19 cellular contexts compared by ENCODE assay signal in the genomic region with DNA sequence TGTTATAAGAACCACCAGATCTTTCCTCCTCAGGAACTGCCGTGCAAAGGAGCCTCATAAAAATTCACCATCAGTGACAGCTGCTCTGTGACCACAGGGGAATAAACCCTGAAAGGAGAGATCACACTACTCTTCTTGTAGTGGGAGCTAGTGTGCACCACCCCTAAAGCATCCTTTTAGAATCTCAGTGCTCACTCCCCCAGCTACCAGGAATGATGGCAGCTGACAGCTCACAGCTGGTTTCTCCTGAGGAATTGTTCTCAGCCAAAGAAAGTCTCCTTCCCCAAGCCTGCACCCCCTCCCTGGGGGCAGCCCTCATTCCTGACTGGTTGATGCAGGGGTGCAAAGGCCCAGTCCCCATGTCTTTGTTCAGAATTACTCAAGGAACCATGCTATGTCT. TPM values are rescaled to one million over a fixed set of nuclear protein-coding genes. Genes with fewer than 3 reads are reported as not detected.
DNase-seq lines count a peak whose midpoint lies in the region; ATAC-seq and TF ChIP-seq lines count a peak whose summit lies in the region.
"Had no signal": no experiment of that assay in that cellular context is flagged by ENCODE, and none has a peak within 500 bp of the region (broad histone marks: within the 10 kb centered on the region; RNA-seq: fewer than 3 reads in every experiment).

No MANE protein-coding gene starts in this region.

- H3K27me3 ChIP-seq in BLaER1 (no peaks in the 10 kb centered on the region), upper lobe of right lung (no peaks in the 10 kb centered on the region)

- H3K9ac ChIP-seq in BLaER1 = no peak overlapping the region

- H3K27ac ChIP-seq in BLaER1 = no peak overlapping the region
- H3K27ac ChIP-seq in upper lobe of right lung = no peak overlapping the region
- H3K27ac ChIP-seq: C4-2B had no signal

- H3K27me3 Mint-ChIP-seq in glutamatergic neuron (ENCODE audit: unreplicated experiment) = peaks cover 3% of the 10 kb centered on the region
- peaks cover 34% of the 10 kb centered on the region for H3K27me3 Mint-ChIP-seq in progenitor cell of endocrine pancreas
- peaks cover 9% of the 10 kb centered on the region for H3K27me3 Mint-ChIP-seq in mesothelial cell of epicardium (ENCODE audit: low read depth)
- H3K27me3 Mint-ChIP-seq: CD4-positive, CD25-positive, alpha-beta regulatory T cell had no signal

- peaks cover 3% of the 10 kb centered on the region for H3K36me3 Mint-ChIP-seq in glutamatergic neuron (ENCODE audit: unreplicated experiment)
- H3K36me3 Mint-ChIP-seq in progenitor cell of endocrine pancreas (ENCODE audit: insufficient read depth) = peaks cover 2% of the 10 kb centered on the region
- no peaks in the 10 kb centered on the region for H3K36me3 Mint-ChIP-seq in mesothelial cell of epicardium
- H3K36me3 Mint-ChIP-seq: CD4-positive, CD25-positive, alpha-beta regulatory T cell; CD8-positive, alpha-beta T cell had no signal

- H3K4me3 ChIP-seq in BLaER1 (no peak overlapping the region), NB4 (ENCODE audit: low read depth, low read length) (no peak overlapping the region), upper lobe of right lung (no peak overlapping the region)
- H3K4me3 ChIP-seq: GM12878, GM23338 had no signal

- H3K4me1 Mint-ChIP-seq in glutamatergic neuron (ENCODE audit: low read depth, unreplicated experiment) = peaks cover 8% of the 10 kb centered on the region
- H3K4me1 Mint-ChIP-seq in progenitor cell of endocrine pancreas (ENCODE audit: low read depth) = peaks cover 7% of the 10 kb centered on the region
- peaks cover 4% of the 10 kb centered on the region for H3K4me1 Mint-ChIP-seq in mesothelial cell of epicardium
- H3K4me1 Mint-ChIP-seq: CD4-positive, CD25-positive, alpha-beta regulatory T cell had no signal

- H3K27ac Mint-ChIP-seq in glutamatergic neuron (ENCODE audit: unreplicated experiment) (peak overlapping the region; percentile 81), progenitor cell of endocrine pancreas (peak overlapping the region; percentile 59), mesothelial cell of epicardium (no peak overlapping the region)
- H3K27ac Mint-ChIP-seq: CD4-positive, CD25-positive, alpha-beta regulatory T cell; CD8-positive, alpha-beta T cell; GM23338; H9 had no signal

- peak overlapping the region; percentile 28; the same call in 1 of the 2 replicates for H3K4me2 ChIP-seq in BLaER1
- H3K4me2 ChIP-seq: GM23338 had no signal

- no peak for ATAC-seq in GM19463 (IDR thresholded peaks at IDR 0.05; ENCODE audit: unreplicated experiment)
- ATAC-seq in GM21528 (IDR thresholded peaks at IDR 0.05; ENCODE audit: low FRiP score, unreplicated experiment) = no peak
- no peak for ATAC-seq in upper lobe of right lung
- ATAC-seq: CD8-positive, alpha-beta T cell; GM12878; GM23338; HCT116 had no signal

- H3K4me1 ChIP-seq in BLaER1 (peaks cover 24% of the 10 kb centered on the region), upper lobe of right lung (no peaks in the 10 kb centered on the region)

- DNase-seq in NB4 (ENCODE audit: low read depth) (peak; percentile 34), glutamatergic neuron (no peak), progenitor cell of endocrine pancreas (ENCODE audit: low spot score, unreplicated experiment) (no peak), mesothelial cell of epicardium (ENCODE audit: low spot score in 2 of 2, unreplicated experiment in 2 of 2) (no peak), upper lobe of right lung (no peak)
- DNase-seq: CD4-positive, CD25-positive, alpha-beta regulatory T cell; CD8-positive, alpha-beta T cell; DMS79; EL; GDM1; H9 had no signal

- peaks cover 12% of the 10 kb centered on the region for H3K9me3 ChIP-seq in BLaER1
- H3K9me3 ChIP-seq in upper lobe of right lung = no peaks in the 10 kb centered on the region

- H3K9me3 Mint-ChIP-seq in glutamatergic neuron (ENCODE audit: unreplicated experiment) (peaks cover 4% of the 10 kb centered on the region), progenitor cell of endocrine pancreas (ENCODE audit: low read depth) (no peaks in the 10 kb centered on the region), mesothelial cell of epicardium (peaks cover 7% of the 10 kb centered on the region)
- H3K9me3 Mint-ChIP-seq: CD4-positive, CD25-positive, alpha-beta regulatory T cell; CD8-positive, alpha-beta T cell had no signal

- TF ChIP-seq CTCF in NB4 (IDR thresholded peaks at IDR 0.05; ENCODE audit: low read depth, low read length) (no peak), glutamatergic neuron (IDR thresholded peaks at IDR 0.05; ENCODE audit: partially characterized antibody, unreplicated experiment) (no peak), progenitor cell of endocrine pancreas (IDR thresholded peaks at IDR 0.05; ENCODE audit: unreplicated experiment) (no peak), mesothelial cell of epicardium (IDR thresholded peaks at IDR 0.05; ENCODE audit: unreplicated experiment) (no peak), upper lobe of right lung (IDR thresholded peaks at IDR 0.05) (no peak)

- TF ChIP-seq POLR2A in NB4 (IDR thresholded peaks at IDR 0.05; ENCODE audit: extremely low read depth, insufficient read length) = no peak

- no peaks in the 10 kb centered on the region for H4K20me1 ChIP-seq in BLaER1

- intact Hi-C loops in upper lobe of right lung (cut with DNase I) = no loop called here

- H3K4me3 Mint-ChIP-seq in glutamatergic neuron (ENCODE audit: unreplicated experiment) (no peak overlapping the region), progenitor cell of endocrine pancreas (ENCODE audit: low read depth) (no peak overlapping the region), mesothelial cell of epicardium (no peak overlapping the region)
- H3K4me3 Mint-ChIP-seq: CD4-positive, CD25-positive, alpha-beta regulatory T cell; CD8-positive, alpha-beta T cell; GM23338; H9 had no signal

- no peaks in the 10 kb centered on the region for H3K36me3 ChIP-seq in BLaER1
- no peaks in the 10 kb centered on the region for H3K36me3 ChIP-seq in upper lobe of right lung

RNA-seq across cellular contexts. Expression of gene VAT1L, which starts 18.7 kb away (rescaled TPM):
- total RNA-seq in glutamatergic neuron (ENCODE audit: unreplicated experiment) (17.9 TPM), progenitor cell of endocrine pancreas (0.67 and 1.1 TPM in 2 replicates), mesothelial cell of epicardium (6.3 to 8.0 TPM (median 6.8 TPM) in 3 replicates), upper lobe of right lung (0.32 TPM)
- total RNA-seq: A172; CD4-positive, CD25-positive, alpha-beta regulatory T cell; CD8-positive, alpha-beta T cell had no signal
